ENCODE assay signal across 7 cellular contexts in the genomic region with DNA sequence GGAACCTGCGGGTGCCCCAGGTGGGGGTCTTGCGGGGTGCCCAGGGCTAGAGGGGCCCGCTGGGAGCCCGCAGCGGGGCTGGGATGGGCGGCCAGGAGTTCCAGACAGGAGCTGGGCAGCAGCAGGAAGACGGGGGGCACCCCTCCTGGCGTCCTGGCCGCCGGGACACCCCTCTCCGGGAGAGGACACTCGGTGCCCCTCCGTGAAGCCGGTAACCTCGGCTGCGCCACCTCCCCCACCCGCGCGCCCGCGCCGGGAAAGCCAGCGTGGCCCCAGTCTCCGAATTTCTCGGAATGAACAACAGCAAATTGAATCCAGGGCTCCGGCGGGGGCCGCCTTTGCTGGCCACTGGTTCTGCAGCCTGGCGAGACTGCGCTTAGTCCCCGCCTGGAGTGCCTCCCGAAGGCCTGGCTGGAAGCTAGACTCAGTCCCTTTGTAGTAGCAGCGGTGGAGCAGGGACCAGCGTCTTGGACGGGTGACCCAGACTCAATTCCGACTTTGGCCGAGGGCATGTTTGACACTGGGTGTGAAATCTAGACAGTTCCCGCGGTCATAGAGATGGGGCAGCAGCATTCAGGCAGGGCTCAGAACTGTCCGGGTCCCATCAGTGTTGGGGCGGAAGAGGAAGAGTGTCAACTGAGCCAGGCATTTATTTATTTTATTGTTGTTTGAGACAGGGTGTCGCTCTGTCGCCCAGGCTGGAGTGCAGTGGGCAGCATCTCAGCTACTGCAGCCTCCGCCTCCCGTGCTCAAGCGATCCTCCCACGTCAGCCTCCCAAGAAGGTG. TPM values are rescaled to one million over a fixed set of nuclear protein-coding genes. Genes with fewer than 3 reads are reported as not detected.
DNase-seq lines count a peak whose midpoint lies in the region; ATAC-seq and TF ChIP-seq lines count a peak whose summit lies in the region.

No MANE protein-coding gene starts in this region.

- ATAC-seq in HG02759 (IDR thresholded peaks at IDR 0.05; ENCODE audit: unreplicated experiment), result peak; percentile 29
- ATAC-seq in activated naive CD4-positive, alpha-beta T cell treated with anti-CD3 and anti-CD28 coated beads, Interleukin-2, amount 50 U/mL, for 72 hours, result peak; percentile 31 to 51
- no peak for ATAC-seq in HG02571 (IDR thresholded peaks at IDR 0.05; ENCODE audit: unreplicated experiment)

- H3K4me1 ChIP-seq in NT2/D1 (ENCODE audit: insufficient read depth, insufficient read length) (peaks cover 9% of the 10 kb centered on the region), neutrophil (ENCODE audit: control insufficient read depth in 1 of 2, insufficient read depth in 1 of 2, low read depth in 1 of 2, low read length in 1 of 2) (peaks cover 80 to 82% of the 10 kb centered on the region in 2 experiments)

- no peak for DNase-seq in NT2/D1 (ENCODE audit: low read depth, low spot score)
- DNase-seq in activated naive CD4-positive, alpha-beta T cell treated with anti-CD3 and anti-CD28 coated beads, Interleukin-2, amount 50 U/mL, for 72 hours (ENCODE audit: low spot score in 2 of 2), result peak in 1 of 2 donors; percentile 50
- DNase-seq in glutamatergic neuron, result peak; percentile 72

- H3K27ac Mint-ChIP-seq in activated naive CD4-positive, alpha-beta T cell treated with anti-CD3 and anti-CD28 coated beads, Interleukin-2, amount 50 U/mL, for 72 hours, result peak overlapping the region; percentile 75 to 88
- peak overlapping the region; percentile 85 for H3K27ac Mint-ChIP-seq in glutamatergic neuron (ENCODE audit: unreplicated experiment)

- H3K9me3 ChIP-seq in NT2/D1 (ENCODE audit: insufficient read depth, low read length) (no peaks in the 10 kb centered on the region), neutrophil (no peaks in the 10 kb centered on the region)

- peak overlapping the region; percentile 92 for H3K4me3 Mint-ChIP-seq in glutamatergic neuron (ENCODE audit: unreplicated experiment)

- H3K27ac ChIP-seq in neutrophil, result peak overlapping the region; percentile 100

- H3K4me1 Mint-ChIP-seq in glutamatergic neuron (ENCODE audit: low read depth, unreplicated experiment), result peaks cover 2% of the 10 kb centered on the region

- no peaks in the 10 kb centered on the region for H3K9me3 Mint-ChIP-seq in activated naive CD4-positive, alpha-beta T cell treated with anti-CD3 and anti-CD28 coated beads, Interleukin-2, amount 50 U/mL, for 72 hours
- H3K9me3 Mint-ChIP-seq in glutamatergic neuron (ENCODE audit: unreplicated experiment), result peaks cover 6% of the 10 kb centered on the region

- H3K27me3 ChIP-seq in NT2/D1 (ENCODE audit: insufficient read depth, insufficient read length) (no peaks in the 10 kb centered on the region), neutrophil (no peaks in the 10 kb centered on the region)

- H3K4me3 ChIP-seq in GM08714 (ENCODE audit: low read length), result peak overlapping the region; percentile 73
- peak overlapping the region; percentile 91 for H3K4me3 ChIP-seq in NT2/D1 (ENCODE audit: insufficient read length, low read depth)
- H3K4me3 ChIP-seq in neutrophil (ENCODE audit: low read depth in 1 of 2, low read length in 1 of 2), result peak overlapping the region; percentile 93 to 100

- H3K9ac ChIP-seq in NT2/D1 (ENCODE audit: insufficient read length, low read depth), result peak overlapping the region; percentile 96

- H3K36me3 Mint-ChIP-seq in activated naive CD4-positive, alpha-beta T cell treated with anti-CD3 and anti-CD28 coated beads, Interleukin-2, amount 50 U/mL, for 72 hours, result peaks cover 6 to 17% of the 10 kb centered on the region in 2 donors
- H3K36me3 Mint-ChIP-seq in glutamatergic neuron (ENCODE audit: unreplicated experiment), result no peaks in the 10 kb centered on the region

- peaks cover 29% of the 10 kb centered on the region for H3K36me3 ChIP-seq in NT2/D1 (ENCODE audit: insufficient read depth, insufficient read length, low read length)
- peaks cover 36% of the 10 kb centered on the region for H3K36me3 ChIP-seq in neutrophil

- TF ChIP-seq CTCF in glutamatergic neuron (IDR thresholded peaks at IDR 0.05; ENCODE audit: partially characterized antibody, unreplicated experiment) (no peak), neutrophil (IDR thresholded peaks at IDR 0.05) (peak; percentile 28)

- H3K27me3 Mint-ChIP-seq in glutamatergic neuron (ENCODE audit: unreplicated experiment), result peaks cover 2% of the 10 kb centered on the region

RNA-seq across cellular contexts. Expression of a gene that starts 0.8 kb away (rescaled TPM):
- 10 to 100 TPM in 1 of 2 donors, 1 to 10 TPM in 1; 9.9 to 15.0 TPM for total RNA-seq in activated naive CD4-positive, alpha-beta T cell treated with anti-CD3 and anti-CD28 coated beads, Interleukin-2, amount 50 U/mL, for 72 hours
- total RNA-seq in glutamatergic neuron (ENCODE audit: unreplicated experiment), result 9.6 TPM
